ENCODE assay signal across 8 cellular contexts in genomic region chr5:157148734-157149615, GRCh38. TPM values are rescaled to one million over a fixed set of nuclear protein-coding genes. Genes with fewer than 3 reads are reported as not detected.
DNase-seq lines count a peak whose midpoint lies in the region; ATAC-seq, FAIRE-seq and TF ChIP-seq lines count a peak whose summit lies in the region.

No MANE protein-coding gene starts in this region.

- peaks cover under 1% of the 10 kb centered on the region for H3K4me1 ChIP-seq in A673 (ENCODE audit: insufficient read depth, low read length, poor library complexity, severe bottlenecking)

- H3K4me1 Mint-ChIP-seq in stimulated activated effector memory CD8-positive, alpha-beta T cell treated with anti-CD3 and anti-CD28 coated beads, Interleukin-12 subunit alpha, Interleukin-12 subunit beta, amount 100 ng/mL, for 72 hours, result peaks cover 47% of the 10 kb centered on the region

- H3K9me3 ChIP-seq in A673 (ENCODE audit: low read depth, low read length, poor library complexity, severe bottlenecking), result no peaks in the 10 kb centered on the region

- POLR2A ChIA-PET in A673 (lab: Charles Lee; ENCODE audit: low non-redundant PET), result no interaction called here

- peak; percentile 71 for DNase-seq in A673 (ENCODE audit: low spot score)
- peak; percentile 82 for DNase-seq in NCI-H82 (lab: John Stamatoyannopoulos, UW)
- peak; percentile 69 to 75 for DNase-seq in activated CD8-positive, alpha-beta memory T cell treated with anti-CD3 and anti-CD28 coated beads for 4 hours (ENCODE audit: low read depth in 2 of 2)
- peak; percentile 78 for DNase-seq in mucosa of gallbladder (ENCODE audit: low spot score)
- DNase-seq in stimulated activated effector memory CD8-positive, alpha-beta T cell treated with anti-CD3 and anti-CD28 coated beads, Interleukin-12 subunit alpha, Interleukin-12 subunit beta, amount 100 ng/mL, for 72 hours (ENCODE audit: low spot score in 2 of 2), result peak; percentile 75 to 90

- no peak overlapping the region for H3K27ac Mint-ChIP-seq in stimulated activated effector memory CD8-positive, alpha-beta T cell treated with anti-CD3 and anti-CD28 coated beads, Interleukin-12 subunit alpha, Interleukin-12 subunit beta, amount 100 ng/mL, for 72 hours

- ATAC-seq in GM18502 (IDR thresholded peaks at IDR 0.05; ENCODE audit: poor library complexity, unreplicated experiment) (peak; percentile 68), HG03280 (IDR thresholded peaks at IDR 0.05; ENCODE audit: unreplicated experiment) (peak; percentile 84)
- ATAC-seq in stimulated activated effector memory CD8-positive, alpha-beta T cell treated with anti-CD3 and anti-CD28 coated beads, Interleukin-12 subunit alpha, Interleukin-12 subunit beta, amount 100 ng/mL, for 72 hours, result peak; percentile 76

- peak; percentile 80 for TF ChIP-seq CTCF in A673 (conservative IDR thresholded peaks at IDR 0.05; ENCODE audit: low read depth, low read length)

- H3K36me3 Mint-ChIP-seq in stimulated activated effector memory CD8-positive, alpha-beta T cell treated with anti-CD3 and anti-CD28 coated beads, Interleukin-12 subunit alpha, Interleukin-12 subunit beta, amount 100 ng/mL, for 72 hours, result peaks cover 5% of the 10 kb centered on the region

- intact Hi-C loops in A673 (cut with micrococcal nuclease; ENCODE audit: unreplicated experiment), result loop anchor here (2.0 to 10.0 kb wide), 2 partner anchors 164 to 326 kb away; no protein-coding TSS in a partner anchor

- H3K27ac ChIP-seq in A673 (ENCODE audit: low read depth, low read length, poor library complexity, severe bottlenecking), result no peak overlapping the region

- no peaks in the 10 kb centered on the region for H3K27me3 ChIP-seq in A673 (replicated peaks; ENCODE audit: insufficient read depth, low read depth, low read length, poor library complexity)

- FAIRE-seq in endometrium (lab: Jason Lieb, UNC), result peak; percentile 78

- no peaks in the 10 kb centered on the region for H3K36me3 ChIP-seq in A673 (ENCODE audit: insufficient read depth, low read length, poor library complexity, severe bottlenecking)

- CTCF ChIA-PET in A673 (lab: Charles Lee), result no interaction called here

- H3K9me3 Mint-ChIP-seq in stimulated activated effector memory CD8-positive, alpha-beta T cell treated with anti-CD3 and anti-CD28 coated beads, Interleukin-12 subunit alpha, Interleukin-12 subunit beta, amount 100 ng/mL, for 72 hours, result no peaks in the 10 kb centered on the region

- H3K4me3 Mint-ChIP-seq in stimulated activated effector memory CD8-positive, alpha-beta T cell treated with anti-CD3 and anti-CD28 coated beads, Interleukin-12 subunit alpha, Interleukin-12 subunit beta, amount 100 ng/mL, for 72 hours, result no peak overlapping the region

- BruUV-seq in A673 (replicated peaks; lab: Mats Ljungman, UMichigan), result no TSS peak

- no peak overlapping the region for H3K4me3 ChIP-seq in A673 (ENCODE audit: low read depth, low read length, poor library complexity, severe bottlenecking)

RNA-seq across cellular contexts. Expression of gene MED7, which starts 6.3 kb away (rescaled TPM):
- 8.7 and 9.4 TPM in 2 replicates for total RNA-seq in A673 (2021)
- total RNA-seq in mucosa of gallbladder, result 11.2 TPM

RNA-seq across cellular contexts. Expression of gene GARIN3, which starts 17.1 kb away (rescaled TPM):
- total RNA-seq in A673 (2021) (not detected in 2 replicates), mucosa of gallbladder (not detected)

RNA-seq across cellular contexts. Expression of gene ITK, which starts 31.7 kb away (rescaled TPM):
- not detected in 2 replicates for total RNA-seq in A673 (2021)
- total RNA-seq in mucosa of gallbladder, result 6.0 TPM

RNA-seq across cellular contexts. Expression of gene HAVCR2, which starts 40.1 kb away (rescaled TPM):
- total RNA-seq in A673 (2021), result 0.13 and 0.19 TPM in 2 replicates
- 9.6 TPM for total RNA-seq in mucosa of gallbladder
